Comparison of ENCODE assay signal across 1 cellular context in the genomic region with DNA sequence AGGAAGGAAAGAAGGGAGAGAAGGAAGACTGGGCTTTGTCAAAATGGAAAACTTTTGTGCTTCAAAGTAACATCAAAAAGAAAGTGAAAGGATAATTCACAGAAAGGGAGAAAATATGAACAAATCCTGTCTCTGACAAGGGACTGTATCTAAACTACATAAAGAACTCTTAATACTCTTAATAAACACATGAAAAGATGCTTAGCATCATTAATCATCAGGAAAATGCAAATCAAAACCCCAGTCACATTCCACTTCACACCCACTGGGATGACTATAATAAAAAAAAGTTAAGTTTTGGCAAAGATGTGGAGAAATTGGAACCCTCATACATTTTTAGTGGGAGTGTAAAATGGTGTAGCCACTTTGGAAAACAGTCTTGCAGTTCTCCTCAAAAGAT.
TF ChIP-seq lines count a peak whose summit lies in the region.

No MANE protein-coding gene starts in this region.

TF ChIP-seq in endothelial cell of umbilical vein, 7 proteins besides CTCF, POLR2A, EP300 and RAD21 (continued from another document):
- TF ChIP-seq, protein P1, sequence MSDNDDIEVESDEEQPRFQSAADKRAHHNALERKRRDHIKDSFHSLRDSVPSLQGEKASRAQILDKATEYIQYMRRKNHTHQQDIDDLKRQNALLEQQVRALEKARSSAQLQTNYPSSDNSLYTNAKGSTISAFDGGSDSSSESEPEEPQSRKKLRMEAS (IDR thresholded peaks at IDR 0.05; ENCODE audit: insufficient read depth, insufficient read length) = no peak
- TF ChIP-seq FOS (IDR thresholded peaks at IDR 0.05; ENCODE audit: borderline replicate concordance, insufficient read depth, low read length) = no peak
- TF ChIP-seq MYC (IDR thresholded peaks at IDR 0.05; ENCODE audit: low read depth, low read length) = no peak
- TF ChIP-seq GATA2 (IDR thresholded peaks at IDR 0.05; ENCODE audit: insufficient read depth, insufficient read length, low read depth, low read length) = no peak
- no peak for TF ChIP-seq POLR2AphosphoS5 (IDR thresholded peaks at IDR 0.05; ENCODE audit: insufficient read depth, low read depth, low read length)
- no peak for TF ChIP-seq JUN (IDR thresholded peaks at IDR 0.05; ENCODE audit: borderline replicate concordance, insufficient read depth, insufficient read length, low read depth)
TF ChIP-seq in endothelial cell of umbilical vein: peak in this region for 0.
